Comparison of ENCODE assay signal across 19 cellular contexts in the genomic region with DNA sequence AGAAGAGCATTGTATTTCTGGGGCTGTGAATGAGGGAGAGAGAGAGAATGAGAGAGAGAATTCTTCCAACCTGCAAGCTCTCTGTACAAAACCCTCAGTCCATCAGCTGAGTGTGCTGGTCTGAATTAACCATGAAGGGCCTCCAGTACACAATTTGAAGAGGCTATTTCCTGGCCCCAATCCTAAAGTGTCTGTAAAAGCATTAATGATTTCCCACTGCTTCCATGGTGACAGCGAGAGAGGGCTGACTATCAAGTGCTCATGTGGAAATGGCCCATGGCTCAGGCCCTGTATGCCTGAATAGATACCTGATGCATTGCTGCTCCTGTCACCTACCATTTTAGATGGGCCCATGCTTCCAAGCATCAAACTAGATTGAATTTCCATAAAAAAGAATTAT.
DNase-seq lines count a peak whose midpoint lies in the region; ATAC-seq, FAIRE-seq and TF ChIP-seq lines count a peak whose summit lies in the region.
"Had no signal": no experiment of that assay in that cellular context is flagged by ENCODE, and none has a peak within 500 bp of the region (broad histone marks: within the 10 kb centered on the region; RNA-seq: fewer than 3 reads in every experiment).

No MANE protein-coding gene starts in this region.

- FAIRE-seq in pancreas (lab: Jason Lieb, UNC) = no peak
- FAIRE-seq: D721Med had no signal

- H3K4me1 ChIP-seq in lower lobe of right lung (no peaks in the 10 kb centered on the region), pancreas (no peaks in the 10 kb centered on the region)
- H3K4me1 ChIP-seq: HAP-1, SJCRH30 had no signal

- H3K4me3 ChIP-seq in lower lobe of right lung = no peak overlapping the region
- H3K4me3 ChIP-seq in pancreas = no peak overlapping the region
- H3K4me3 ChIP-seq: HAP-1, MG63, SJCRH30 had no signal

- peak; percentile 48 to 77 for ATAC-seq in lower lobe of right lung
- no peak for ATAC-seq in pancreas
- no peak for ATAC-seq in HG02870 (IDR thresholded peaks at IDR 0.05; ENCODE audit: unreplicated experiment)
- no peak for ATAC-seq in left colon
- ATAC-seq: PC-3 had no signal

- DNase-seq in NCI-H1417 (lab: John Stamatoyannopoulos, UW) (peak; percentile 17 to 66 (median 57)), NCI-H1417 treated with DMSO at 0.1 percent for 48 hours (lab: John Stamatoyannopoulos, UW) (no peak), NCI-H1092 treated with DMSO at 0.1 percent for 48 hours (lab: John Stamatoyannopoulos, UW) (peak; percentile 85), NCI-H510A (lab: John Stamatoyannopoulos, UW) (peak; percentile 38), lower lobe of right lung (no peak), pancreas (no peak), left colon (no peak)
- DNase-seq: CD4-positive, alpha-beta memory T cell; IMR-90; Karpas-422; MG63; NCI-H526 treated with DMSO at 0.1 percent for 48 hours; PC-3; SJCRH30; T-helper 2 cell had no signal

- H3K27me3 ChIP-seq in lower lobe of right lung (ENCODE audit: low read depth) = no peaks in the 10 kb centered on the region
- no peaks in the 10 kb centered on the region for H3K27me3 ChIP-seq in pancreas
- H3K27me3 ChIP-seq: MG63, SJCRH30 had no signal

- intact Hi-C loops in lower lobe of right lung (cut with DNase I) = no loop called here
- intact Hi-C loops in pancreas (cut with DNase I) = no loop called here
- intact Hi-C loops in left colon (cut with DNase I, micrococcal nuclease) = no loop called here

- H3K36me3 ChIP-seq in lower lobe of right lung (no peaks in the 10 kb centered on the region), pancreas (no peaks in the 10 kb centered on the region)
- H3K36me3 ChIP-seq: HAP-1, MG63, SJCRH30 had no signal

- TF ChIP-seq CTCF in lower lobe of right lung (IDR thresholded peaks at IDR 0.05) (no peak), pancreas (IDR thresholded peaks at IDR 0.05) (no peak)

- 38 to 44% methylated on average over 1 of the region's 1 CpG for WGBS in pancreas, 2 donors

- H3K9me3 ChIP-seq in lower lobe of right lung (no peaks in the 10 kb centered on the region), pancreas (no peaks in the 10 kb centered on the region)
- H3K9me3 ChIP-seq: HAP-1, MG63, SJCRH30 had no signal

- H3K27ac ChIP-seq in lower lobe of right lung = no peak overlapping the region
- no peak overlapping the region for H3K27ac ChIP-seq in pancreas
- H3K27ac ChIP-seq: RWPE1, SJCRH30 had no signal

Comparison
In these comparisons a context has a peak if more than half of its experiments do, and no peak if none do; other contexts are left out.
1. DNase-seq: peak in NCI-H1417 (3 of 3), NCI-H1092 treated with DMSO at 0.1 percent for 48 hours (single experiment) and NCI-H510A (single experiment); none in NCI-H1417 treated with DMSO at 0.1 percent for 48 hours (single experiment), lower lobe of right lung (single experiment), pancreas (0 of 6) and left colon (0 of 2).
2. ATAC-seq: peak in lower lobe of right lung (2 of 2); none in pancreas (0 of 4), HG02870 (single experiment) and left colon (single experiment).